In genomic region chr9:38039090-38039906, GRCh38 we compare ENCODE assay signal across 14 cellular contexts. TPM values are rescaled to one million over a fixed set of nuclear protein-coding genes. Genes with fewer than 3 reads are reported as not detected.
DNase-seq lines count a peak whose midpoint lies in the region; ATAC-seq and TF ChIP-seq lines count a peak whose summit lies in the region.
"Had no signal": no experiment of that assay in that cellular context is flagged by ENCODE, and none has a peak within 500 bp of the region (broad histone marks: within the 10 kb centered on the region; RNA-seq: fewer than 3 reads in every experiment).

No MANE protein-coding gene starts in this region.

- H3K27ac ChIP-seq in PC-9, result peak overlapping the region; percentile 93
- peak overlapping the region; percentile 41 for H3K27ac ChIP-seq in endodermal cell (ENCODE audit: low read depth, low read length)

- POLR2A ChIA-PET in Caco-2 (lab: Charles Lee), result no interaction called here
- POLR2A ChIA-PET in PC-9 (lab: Charles Lee; ENCODE audit: unreplicated experiment), result interaction anchor here (0.6 kb wide), 1 partner anchor 22 kb away, joined by 3 read pairs; no protein-coding TSS in a partner anchor

- peak overlapping the region; percentile 56 for H3K4me2 ChIP-seq in PC-9

- no peaks in the 10 kb centered on the region; the same call in 1 of the 2 replicates for H3K36me3 ChIP-seq in Caco-2 (ENCODE audit: control insufficient read depth, insufficient read depth, low read length)
- H3K36me3 ChIP-seq in PC-9 (ENCODE audit: low read depth), result no peaks in the 10 kb centered on the region
- H3K36me3 ChIP-seq in endodermal cell (ENCODE audit: control insufficient read depth, insufficient read depth, low read length), result peaks cover 18% of the 10 kb centered on the region

- H3K27me3 Mint-ChIP-seq in Caco-2 (ENCODE audit: insufficient read depth, unreplicated experiment) (no peaks in the 10 kb centered on the region), endodermal cell (ENCODE audit: insufficient read depth) (no peaks in the 10 kb centered on the region), nephron progenitor cell (ENCODE audit: low read depth, poor library complexity) (peaks cover 4% of the 10 kb centered on the region)

- no peaks in the 10 kb centered on the region for H3K9me3 Mint-ChIP-seq in Caco-2 (ENCODE audit: unreplicated experiment)
- H3K9me3 Mint-ChIP-seq in endodermal cell, result no peaks in the 10 kb centered on the region
- no peaks in the 10 kb centered on the region for H3K9me3 Mint-ChIP-seq in nephron progenitor cell
- H3K9me3 Mint-ChIP-seq: activated T-cell treated with anti-CD3 and anti-CD28 coated beads, Interleukin-2, amount 50 U/mL, for 72 hours; memory B cell had no signal

- H3K27ac Mint-ChIP-seq in Caco-2 (ENCODE audit: unreplicated experiment), result peak overlapping the region; percentile 45
- peak overlapping the region; percentile 68 for H3K27ac Mint-ChIP-seq in endodermal cell
- H3K27ac Mint-ChIP-seq in nephron progenitor cell, result peak overlapping the region; percentile 94
- H3K27ac Mint-ChIP-seq: activated T-cell treated with anti-CD3 and anti-CD28 coated beads, Interleukin-2, amount 50 U/mL, for 72 hours; memory B cell; T-helper 17 cell had no signal

- H4K20me1 ChIP-seq in PC-9 (ENCODE audit: insufficient read depth), result no peaks in the 10 kb centered on the region

- WGBS in endodermal cell (ENCODE audit: insufficient coverage in 1 of 2, insufficient read length in 1 of 2), 2 experiments, result 60 to 78% methylated on average over 10 to 16 of the region's 16 CpGs

- no peak for TF ChIP-seq CTCF in Caco-2 (IDR thresholded peaks at IDR 0.05; ENCODE audit: insufficient read depth in 1 of 2, low read depth in 1 of 2, low read length in 1 of 2, severe bottlenecking in 1 of 2, unreplicated experiment in 1 of 2)
- no peak for TF ChIP-seq CTCF in PC-9 (conservative IDR thresholded peaks at IDR 0.05)
- TF ChIP-seq CTCF in endodermal cell (conservative IDR thresholded peaks at IDR 0.05), result no peak
- TF ChIP-seq CTCF in nephron progenitor cell (IDR thresholded peaks at IDR 0.05), result no peak

- no peak overlapping the region for H3K4me3 ChIP-seq in Caco-2 (ENCODE audit: low read depth, low read length)
- H3K4me3 ChIP-seq in PC-9, result no peak overlapping the region
- no peak overlapping the region for H3K4me3 ChIP-seq in endodermal cell (ENCODE audit: low read length)

- H3K4me1 Mint-ChIP-seq in Caco-2 (ENCODE audit: low read depth, unreplicated experiment) (peaks cover 33% of the 10 kb centered on the region), endodermal cell (peaks cover 43% of the 10 kb centered on the region), nephron progenitor cell (peaks cover 80% of the 10 kb centered on the region)
- H3K4me1 Mint-ChIP-seq: memory B cell had no signal

- ATAC-seq in GM19463 (IDR thresholded peaks at IDR 0.05; ENCODE audit: unreplicated experiment) (no peak), GM21526 (IDR thresholded peaks at IDR 0.05; ENCODE audit: low FRiP score, unreplicated experiment) (no peak)
- ATAC-seq: activated T-cell treated with anti-CD3 and anti-CD28 coated beads, Interleukin-2, amount 50 U/mL, for 72 hours; T-helper 17 cell had no signal

- H3K4me3 Mint-ChIP-seq in Caco-2 (ENCODE audit: unreplicated experiment) (no peak overlapping the region), endodermal cell (no peak overlapping the region), nephron progenitor cell (no peak overlapping the region)
- H3K4me3 Mint-ChIP-seq: activated T-cell treated with anti-CD3 and anti-CD28 coated beads, Interleukin-2, amount 50 U/mL, for 72 hours; memory B cell; T-helper 17 cell had no signal

- H3F3A ChIP-seq in PC-9 (ENCODE audit: insufficient read depth, low read depth), result peaks cover 34% of the 10 kb centered on the region; the same call in 1 of the 2 replicates

- H3K9ac ChIP-seq in endodermal cell (ENCODE audit: extremely low read depth, low read length, poor library complexity, severe bottlenecking), result no peak overlapping the region

- CTCF ChIA-PET in Caco-2 (lab: Charles Lee), result no interaction called here
- CTCF ChIA-PET in PC-9 (lab: Charles Lee), result no interaction called here

- H3K4me1 ChIP-seq in Caco-2, result peaks cover 31% of the 10 kb centered on the region
- H3K4me1 ChIP-seq in PC-9 (replicated peaks; ENCODE audit: insufficient read depth), result peaks cover 97% of the 10 kb centered on the region
- H3K4me1 ChIP-seq in endodermal cell (ENCODE audit: control insufficient read depth, insufficient read depth, low read length), result peaks cover 14% of the 10 kb centered on the region

- BruUV-seq in Caco-2 (replicated peaks; lab: Mats Ljungman, UMichigan) (no TSS peak), PC-9 (replicated peaks; lab: Mats Ljungman, UMichigan) (no TSS peak)

- peak in 1 of 2 experiments; percentile 68 for DNase-seq in Caco-2
- peak; percentile 61 to 86 for DNase-seq in PC-9
- no peak for DNase-seq in endodermal cell
- peak; percentile 27 for DNase-seq in nephron progenitor cell
- DNase-seq in SKM-1 (lab: John Stamatoyannopoulos, UW; ENCODE audit: unreplicated experiment), result no peak
- DNase-seq in GM03348 (ENCODE audit: low spot score), result no peak
- DNase-seq: activated T-cell treated with anti-CD3 and anti-CD28 coated beads, Interleukin-2, amount 50 U/mL, for 72 hours; DMS 273 treated with DMSO at 0.1 percent for 48 hours; stimulated activated CD4-positive, alpha-beta T cell treated with anti-CD3 and anti-CD28 coated beads, Interleukin-15, amount 100 ng/mL, for 24 hours; substantia nigra; T-helper 17 cell had no signal

- H3K36me3 Mint-ChIP-seq in Caco-2 (ENCODE audit: insufficient read depth, unreplicated experiment) (peaks cover 5% of the 10 kb centered on the region), endodermal cell (ENCODE audit: low read depth) (no peaks in the 10 kb centered on the region), nephron progenitor cell (ENCODE audit: low read depth) (no peaks in the 10 kb centered on the region)
- H3K36me3 Mint-ChIP-seq: memory B cell had no signal

- intact Hi-C loops in Caco-2 (cut with micrococcal nuclease; ENCODE audit: unreplicated experiment), result no loop called here
- intact Hi-C loops in PC-9 (cut with micrococcal nuclease; ENCODE audit: unreplicated experiment), result loop anchor here (1.0 kb wide), 1 partner anchor 188 kb away; no protein-coding TSS in a partner anchor

- H3K9me3 ChIP-seq in Caco-2 (no peaks in the 10 kb centered on the region), PC-9 (ENCODE audit: insufficient read depth, low read depth) (no peaks in the 10 kb centered on the region), endodermal cell (ENCODE audit: control insufficient read depth, low read length) (no peaks in the 10 kb centered on the region)

- no peaks in the 10 kb centered on the region for H3K9me2 ChIP-seq in PC-9 (ENCODE audit: insufficient read depth)

- no peaks in the 10 kb centered on the region for H3K27me3 ChIP-seq in Caco-2 (replicated peaks; ENCODE audit: control insufficient read depth, insufficient read depth, low read length)
- no peaks in the 10 kb centered on the region for H3K27me3 ChIP-seq in PC-9 (ENCODE audit: insufficient read depth, low read depth)
- no peaks in the 10 kb centered on the region for H3K27me3 ChIP-seq in endodermal cell (ENCODE audit: control insufficient read depth, insufficient read depth, low read length, poor library complexity, severe bottlenecking)

- no peak overlapping the region for H2AFZ ChIP-seq in PC-9

- H3K79me2 ChIP-seq in PC-9 (ENCODE audit: low read depth), result peaks cover 95% of the 10 kb centered on the region

RNA-seq across cellular contexts. Expression of gene SHB, which starts 29.7 kb away (rescaled TPM):
- total RNA-seq in Caco-2 (2022) (18.3 and 18.4 TPM in 2 replicates), PC-9 (2021) (22.7 and 23.8 TPM in 2 replicates), endodermal cell (10 to 100 TPM; 28.1 to 38.1 TPM)
- 10.8 TPM for polyA plus RNA-seq in endodermal cell (2013, experiment 1 of 2)
- 12.5 TPM for polyA plus RNA-seq in endodermal cell (2013, experiment 2 of 2)

Comparison
In these comparisons a context has a peak if more than half of its experiments do, and no peak if none do; other contexts are left out.
1. DNase-seq: peak in PC-9 (2 of 2) and nephron progenitor cell (single experiment); none in endodermal cell (single experiment), SKM-1 (single experiment) and GM03348 (single experiment).
2. Peak in every context shown above with its lines, with median percentiles within 50 percentile points of each other: H3K27ac Mint-ChIP-seq.